1 cellular context compared by ENCODE assay signal in genomic region chr4:54064317-54065275, GRCh38.
TF ChIP-seq lines count a peak whose summit lies in the region.

TSS of gene CHIC2 (minus strand) at chr4:54064605. CDS start at chr4:54064300, 305 bp downstream.

TF ChIP-seq in HepG2, 621 proteins besides CTCF, POLR2A, EP300 and RAD21 (continued from another document and continues in another):
- TF ChIP-seq THRA (CRISPR knock-in tag; IDR thresholded peaks at IDR 0.05; ENCODE audit: borderline replicate concordance) = peak; percentile 42; the same call in 1 of the 2 replicates
- TF ChIP-seq SMAD3 (CRISPR knock-in tag; IDR thresholded peaks at IDR 0.05) = peak; percentile 57; the same call in 1 of the 2 replicates
- TF ChIP-seq NFE2L1 (CRISPR knock-in tag; IDR thresholded peaks at IDR 0.05; ENCODE audit: borderline replicate concordance) = no peak
- peak; percentile 90 for TF ChIP-seq RBFOX2 (IDR thresholded peaks at IDR 0.05; ENCODE audit: low read depth, low read length)
- no peak for TF ChIP-seq TSC22D2 (CRISPR knock-in tag; IDR thresholded peaks at IDR 0.05; ENCODE audit: borderline replicate concordance)
- peak; percentile 97 for TF ChIP-seq RFXAP (CRISPR knock-in tag; IDR thresholded peaks at IDR 0.05; ENCODE audit: borderline replicate concordance)
- TF ChIP-seq ZNF367 (CRISPR knock-in tag; IDR thresholded peaks at IDR 0.05; ENCODE audit: borderline replicate concordance) = no peak
- TF ChIP-seq ZNF34 (CRISPR knock-in tag; IDR thresholded peaks at IDR 0.05; ENCODE audit: borderline replicate concordance) = no peak
- TF ChIP-seq CREM (IDR thresholded peaks at IDR 0.05) = no peak
- no peak for TF ChIP-seq CREM (CRISPR knock-in tag; IDR thresholded peaks at IDR 0.05)
- TF ChIP-seq E2F5 (CRISPR knock-in tag; conservative IDR thresholded peaks at IDR 0.05) = peak; percentile 14; the same call in 1 of the 2 replicates
- peak; percentile 92 for TF ChIP-seq FOXK1 (CRISPR knock-in tag; IDR thresholded peaks at IDR 0.05; ENCODE audit: borderline replicate concordance, low read depth)
- TF ChIP-seq, protein P1, sequence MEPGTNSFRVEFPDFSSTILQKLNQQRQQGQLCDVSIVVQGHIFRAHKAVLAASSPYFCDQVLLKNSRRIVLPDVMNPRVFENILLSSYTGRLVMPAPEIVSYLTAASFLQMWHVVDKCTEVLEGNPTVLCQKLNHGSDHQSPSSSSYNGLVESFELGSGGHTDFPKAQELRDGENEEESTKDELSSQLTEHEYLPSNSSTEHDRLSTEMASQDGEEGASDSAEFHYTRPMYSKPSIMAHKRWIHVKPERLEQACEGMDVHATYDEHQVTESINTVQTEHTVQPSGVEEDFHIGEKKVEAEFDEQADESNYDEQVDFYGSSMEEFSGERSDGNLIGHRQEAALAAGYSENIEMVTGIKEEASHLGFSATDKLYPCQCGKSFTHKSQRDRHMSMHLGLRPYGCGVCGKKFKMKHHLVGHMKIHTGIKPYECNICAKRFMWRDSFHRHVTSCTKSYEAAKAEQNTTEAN (CRISPR knock-in tag; conservative IDR thresholded peaks at IDR 0.05) = no peak
- no peak for TF ChIP-seq NFIB (CRISPR knock-in tag; IDR thresholded peaks at IDR 0.05; ENCODE audit: borderline replicate concordance)
- no peak for TF ChIP-seq FOXA1 (IDR thresholded peaks at IDR 0.05)
- TF ChIP-seq FOXA1 (CRISPR knock-in tag; IDR thresholded peaks at IDR 0.05) = peak; percentile 95
- TF ChIP-seq GATAD2A (CRISPR knock-in tag; IDR thresholded peaks at IDR 0.05) = 0 out of 2 replicates have a peak, but pooled peaks have one; percentile 10
- no peak for TF ChIP-seq PHF5A (CRISPR knock-in tag; IDR thresholded peaks at IDR 0.05; ENCODE audit: low read depth, unreplicated experiment)
- TF ChIP-seq ZNF766 (CRISPR knock-in tag; IDR thresholded peaks at IDR 0.05; ENCODE audit: borderline replicate concordance) = peak; percentile 51; the same call in 1 of the 2 replicates
- peak; percentile 78 for TF ChIP-seq SKI (IDR thresholded peaks at IDR 0.05; ENCODE audit: partially characterized antibody)
- no peak; the same call in 1 of the 2 replicates for TF ChIP-seq ZNF230 (CRISPR knock-in tag; IDR thresholded peaks at IDR 0.05)
- TF ChIP-seq ASH2L (IDR thresholded peaks at IDR 0.05; ENCODE audit: insufficient read length, low read depth, low read length) = peak; percentile 78
- TF ChIP-seq SPEN (CRISPR knock-in tag; IDR thresholded peaks at IDR 0.05; ENCODE audit: low read depth) = peak; percentile 73
- TF ChIP-seq MEF2D (CRISPR knock-in tag; IDR thresholded peaks at IDR 0.05) = no peak
- no peak; the same call in 1 of the 2 replicates for TF ChIP-seq TFAP4 (IDR thresholded peaks at IDR 0.05; ENCODE audit: borderline replicate concordance, low read depth)
- TF ChIP-seq ZHX1 (CRISPR knock-in tag; IDR thresholded peaks at IDR 0.05; ENCODE audit: low read depth) = 0 out of 2 replicates have a peak, but pooled peaks have one; percentile 47
- peak; percentile 90 for TF ChIP-seq ZFX (CRISPR knock-in tag; IDR thresholded peaks at IDR 0.05; ENCODE audit: low read depth)
- peak; percentile 30; the same call in 1 of the 2 replicates for TF ChIP-seq ZBTB2 (CRISPR knock-in tag; IDR thresholded peaks at IDR 0.05; ENCODE audit: low read depth)
- TF ChIP-seq PHF21A (CRISPR knock-in tag; IDR thresholded peaks at IDR 0.05) = no peak
- peak; percentile 52; the same call in 1 of the 2 replicates for TF ChIP-seq ZNF670 (CRISPR knock-in tag; IDR thresholded peaks at IDR 0.05; ENCODE audit: borderline replicate concordance)
- TF ChIP-seq, protein P2, sequence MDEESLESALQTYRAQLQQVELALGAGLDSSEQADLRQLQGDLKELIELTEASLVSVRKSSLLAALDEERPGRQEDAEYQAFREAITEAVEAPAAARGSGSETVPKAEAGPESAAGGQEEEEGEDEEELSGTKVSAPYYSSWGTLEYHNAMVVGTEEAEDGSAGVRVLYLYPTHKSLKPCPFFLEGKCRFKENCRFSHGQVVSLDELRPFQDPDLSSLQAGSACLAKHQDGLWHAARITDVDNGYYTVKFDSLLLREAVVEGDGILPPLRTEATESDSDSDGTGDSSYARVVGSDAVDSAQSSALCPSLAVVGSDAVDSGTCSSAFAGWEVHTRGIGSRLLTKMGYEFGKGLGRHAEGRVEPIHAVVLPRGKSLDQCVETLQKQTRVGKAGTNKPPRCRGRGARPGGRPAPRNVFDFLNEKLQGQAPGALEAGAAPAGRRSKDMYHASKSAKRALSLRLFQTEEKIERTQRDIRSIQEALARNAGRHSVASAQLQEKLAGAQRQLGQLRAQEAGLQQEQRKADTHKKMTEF (CRISPR knock-in tag; IDR thresholded peaks at IDR 0.05) = peak; percentile 79; the same call in 1 of the 2 replicates
- TF ChIP-seq MTF2 (CRISPR knock-in tag; IDR thresholded peaks at IDR 0.05; ENCODE audit: borderline replicate concordance) = 0 out of 2 replicates have a peak, but pooled peaks have one; percentile 60
- peak; percentile 42; the same call in 1 of the 2 replicates for TF ChIP-seq ZNF782 (CRISPR knock-in tag; IDR thresholded peaks at IDR 0.05; ENCODE audit: borderline replicate concordance)
- no peak for TF ChIP-seq ZIK1 (CRISPR knock-in tag; IDR thresholded peaks at IDR 0.05; ENCODE audit: borderline replicate concordance, low read depth)
- TF ChIP-seq TAF15 (IDR thresholded peaks at IDR 0.05; ENCODE audit: low read depth, low read length, poor library complexity, severe bottlenecking) = no peak
- peak; percentile 88 for TF ChIP-seq GABPB1 (CRISPR knock-in tag; IDR thresholded peaks at IDR 0.05)
- no peak for TF ChIP-seq ZNF589 (CRISPR knock-in tag; conservative IDR thresholded peaks at IDR 0.05)
- peak; percentile 78; the same call in 1 of the 2 replicates for TF ChIP-seq UBTF (CRISPR knock-in tag; IDR thresholded peaks at IDR 0.05)
- TF ChIP-seq ZNF891 (CRISPR knock-in tag; IDR thresholded peaks at IDR 0.05) = 0 out of 2 replicates have a peak, but pooled peaks have one; percentile 20
- no peak for TF ChIP-seq CREBL2 (CRISPR knock-in tag; IDR thresholded peaks at IDR 0.05; ENCODE audit: borderline replicate concordance)
- peak; percentile 64; the same call in 1 of the 2 replicates for TF ChIP-seq RXRA (CRISPR knock-in tag; IDR thresholded peaks at IDR 0.05)
- peak; percentile 52; the same call in 1 of the 2 replicates for TF ChIP-seq TOPORS (CRISPR knock-in tag; IDR thresholded peaks at IDR 0.05)
- TF ChIP-seq RFX3 (CRISPR knock-in tag; IDR thresholded peaks at IDR 0.05) = peak; percentile 45; the same call in 1 of the 2 replicates
- TF ChIP-seq IKZF4 (CRISPR knock-in tag; IDR thresholded peaks at IDR 0.05; ENCODE audit: borderline replicate concordance, low read depth, not compliant biosample characterization) = no peak
- TF ChIP-seq ZNF605 (CRISPR knock-in tag; IDR thresholded peaks at IDR 0.05) = peak; percentile 70; the same call in 1 of the 2 replicates
- no peak for TF ChIP-seq MIER2 (CRISPR knock-in tag; IDR thresholded peaks at IDR 0.05)
- peak; percentile 39; the same call in 1 of the 2 replicates for TF ChIP-seq ZNF331 (CRISPR knock-in tag; IDR thresholded peaks at IDR 0.05)
- TF ChIP-seq BHLHE40 (IDR thresholded peaks at IDR 0.05; ENCODE audit: low read length) = peak; percentile 46
- TF ChIP-seq ZNF468 (CRISPR knock-in tag; IDR thresholded peaks at IDR 0.05) = no peak
- peak; percentile 46; the same call in 1 of the 2 replicates for TF ChIP-seq KDM5B (CRISPR knock-in tag; IDR thresholded peaks at IDR 0.05; ENCODE audit: borderline replicate concordance)
